10 cellular contexts compared by ENCODE assay signal in genomic region chr18:50726960-50727589, GRCh38.
DNase-seq lines count a peak whose midpoint lies in the region; ATAC-seq, FAIRE-seq and TF ChIP-seq lines count a peak whose summit lies in the region.
"Had no signal": no experiment of that assay in that cellular context is flagged by ENCODE, and none has a peak within 500 bp of the region (broad histone marks: within the 10 kb centered on the region; RNA-seq: fewer than 3 reads in every experiment).

No MANE protein-coding gene starts in this region.

- H3K36me3 ChIP-seq in left ventricle myocardium inferior (no peaks in the 10 kb centered on the region), A673 (ENCODE audit: insufficient read depth, low read length, poor library complexity, severe bottlenecking) (no peaks in the 10 kb centered on the region)
- no peaks in the 10 kb centered on the region for H3K36me3 ChIP-seq in effector memory CD4-positive, alpha-beta T cell (ENCODE audit: control insufficient read depth, insufficient read depth, low read length)
- no peaks in the 10 kb centered on the region for H3K36me3 ChIP-seq in CD8-positive, alpha-beta T cell (ENCODE audit: insufficient read depth, low read length)
- no peaks in the 10 kb centered on the region for H3K36me3 ChIP-seq in naive thymus-derived CD4-positive, alpha-beta T cell (ENCODE audit: control insufficient read depth in 2 of 3, insufficient read depth in 3 of 3, low read length in 3 of 3)
- H3K36me3 ChIP-seq: neural progenitor cell had no signal

- peak; percentile 36 for DNase-seq in GM18507 (ENCODE audit: extremely low spot score, insufficient read length, low read depth)
- no peak for DNase-seq in left ventricle myocardium inferior
- DNase-seq in effector memory CD4-positive, alpha-beta T cell, result no peak
- no peak for DNase-seq in CD8-positive, alpha-beta T cell
- no peak for DNase-seq in naive thymus-derived CD4-positive, alpha-beta T cell
- no peak for DNase-seq in A673 (ENCODE audit: low spot score)
- DNase-seq: activated B cell treated with CpG ODN at 0.5 μM for 24 hours had no signal

- H3K4me1 ChIP-seq in left ventricle myocardium inferior (peaks cover 42% of the 10 kb centered on the region), A673 (ENCODE audit: insufficient read depth, low read length, poor library complexity, severe bottlenecking) (no peaks in the 10 kb centered on the region)
- no peaks in the 10 kb centered on the region for H3K4me1 ChIP-seq in effector memory CD4-positive, alpha-beta T cell (ENCODE audit: control insufficient read depth, insufficient read depth, low read length, poor library complexity, severe bottlenecking)
- no peaks in the 10 kb centered on the region for H3K4me1 ChIP-seq in CD8-positive, alpha-beta T cell (ENCODE audit: insufficient read depth, low read length)
- no peaks in the 10 kb centered on the region for H3K4me1 ChIP-seq in naive thymus-derived CD4-positive, alpha-beta T cell (ENCODE audit: control insufficient read depth in 2 of 2, insufficient read depth in 2 of 2, low read length in 2 of 2)
- H3K4me1 ChIP-seq: neural progenitor cell had no signal

- intact Hi-C loops in left ventricle myocardium inferior (cut with micrococcal nuclease) (no loop called here), A673 (cut with micrococcal nuclease; ENCODE audit: unreplicated experiment) (no loop called here)
- intact Hi-C loops in CD8-positive, alpha-beta T cell (cut with DNase I, micrococcal nuclease), result no loop called here
- intact Hi-C loops in naive thymus-derived CD4-positive, alpha-beta T cell (cut with micrococcal nuclease), result no loop called here

- no peaks in the 10 kb centered on the region for H3K27me3 ChIP-seq in left ventricle myocardium inferior (ENCODE audit: low read depth)
- H3K27me3 ChIP-seq in effector memory CD4-positive, alpha-beta T cell (replicated peaks; ENCODE audit: control insufficient read depth, insufficient read depth, low read length, poor library complexity, severe bottlenecking), result no peaks in the 10 kb centered on the region
- H3K27me3 ChIP-seq in CD8-positive, alpha-beta T cell (ENCODE audit: insufficient read depth, low read length), result no peaks in the 10 kb centered on the region
- H3K27me3 ChIP-seq in naive thymus-derived CD4-positive, alpha-beta T cell (ENCODE audit: control insufficient read depth in 2 of 2, insufficient read depth in 2 of 2, low read length in 2 of 2), result no peaks in the 10 kb centered on the region
- no peaks in the 10 kb centered on the region for H3K27me3 ChIP-seq in A673 (replicated peaks; ENCODE audit: insufficient read depth, low read depth, low read length, poor library complexity)
- H3K27me3 ChIP-seq: neural progenitor cell had no signal

- H3K4me1 Mint-ChIP-seq in CD8-positive, alpha-beta T cell (ENCODE audit: low read depth), result no peaks in the 10 kb centered on the region
- no peaks in the 10 kb centered on the region for H3K4me1 Mint-ChIP-seq in naive thymus-derived CD4-positive, alpha-beta T cell
- H3K4me1 Mint-ChIP-seq: activated B cell treated with CpG ODN at 0.5 μM for 24 hours had no signal

- H3K9me3 Mint-ChIP-seq in CD8-positive, alpha-beta T cell, result no peaks in the 10 kb centered on the region
- H3K9me3 Mint-ChIP-seq in naive thymus-derived CD4-positive, alpha-beta T cell, result peaks cover 0 to 2% (median 0%) of the 10 kb centered on the region in 11 donors
- H3K9me3 Mint-ChIP-seq: activated B cell treated with CpG ODN at 0.5 μM for 24 hours, neural progenitor cell had no signal

- TF ChIP-seq CTCF in left ventricle myocardium inferior (IDR thresholded peaks at IDR 0.05; ENCODE audit: borderline replicate concordance), result no peak
- no peak for TF ChIP-seq CTCF in CD8-positive, alpha-beta T cell (IDR thresholded peaks at IDR 0.05)
- TF ChIP-seq CTCF in A673 (conservative IDR thresholded peaks at IDR 0.05; ENCODE audit: low read depth, low read length), result no peak

- POLR2A ChIA-PET in CD8-positive, alpha-beta T cell (lab: Charles Lee), result no interaction called here
- POLR2A ChIA-PET in naive thymus-derived CD4-positive, alpha-beta T cell (lab: Charles Lee), result no interaction called here
- POLR2A ChIA-PET in A673 (lab: Charles Lee; ENCODE audit: low non-redundant PET), result no interaction called here

- no peaks in the 10 kb centered on the region for H3K36me3 Mint-ChIP-seq in CD8-positive, alpha-beta T cell
- H3K36me3 Mint-ChIP-seq in naive thymus-derived CD4-positive, alpha-beta T cell, result no peaks in the 10 kb centered on the region

- H3K4me3 ChIP-seq in left ventricle myocardium inferior (no peak overlapping the region), A673 (ENCODE audit: low read depth, low read length, poor library complexity, severe bottlenecking) (no peak overlapping the region)
- H3K4me3 ChIP-seq in effector memory CD4-positive, alpha-beta T cell (ENCODE audit: insufficient read depth, low read depth, low read length, poor library complexity, severe bottlenecking), result no peak overlapping the region
- H3K4me3 ChIP-seq in CD8-positive, alpha-beta T cell (ENCODE audit: low read depth, low read length), result no peak overlapping the region
- H3K4me3 ChIP-seq in naive thymus-derived CD4-positive, alpha-beta T cell (ENCODE audit: low read length), result no peak overlapping the region
- H3K4me3 ChIP-seq: neural progenitor cell had no signal

- H3K9me3 ChIP-seq in left ventricle myocardium inferior (replicated peaks) (no peaks in the 10 kb centered on the region), A673 (ENCODE audit: low read depth, low read length, poor library complexity, severe bottlenecking) (no peaks in the 10 kb centered on the region)
- H3K9me3 ChIP-seq in effector memory CD4-positive, alpha-beta T cell (ENCODE audit: control insufficient read depth, low read length), result no peaks in the 10 kb centered on the region
- no peaks in the 10 kb centered on the region for H3K9me3 ChIP-seq in CD8-positive, alpha-beta T cell (ENCODE audit: low read length)
- H3K9me3 ChIP-seq in naive thymus-derived CD4-positive, alpha-beta T cell (ENCODE audit: control insufficient read depth in 2 of 3, low read length in 3 of 3), result no peaks in the 10 kb centered on the region

- peak; percentile 56 for FAIRE-seq in GM18507 (lab: Jason Lieb, UNC)

- CTCF ChIA-PET in CD8-positive, alpha-beta T cell (lab: Charles Lee), result no interaction called here
- CTCF ChIA-PET in naive thymus-derived CD4-positive, alpha-beta T cell (lab: Charles Lee), result no interaction called here
- CTCF ChIA-PET in A673 (lab: Charles Lee), result no interaction called here

- peak overlapping the region; percentile 64 for H3K27ac ChIP-seq in left ventricle myocardium inferior (replicated peaks)
- no peak overlapping the region for H3K27ac ChIP-seq in effector memory CD4-positive, alpha-beta T cell (ENCODE audit: insufficient read depth, low read length, poor library complexity, severe bottlenecking)
- H3K27ac ChIP-seq in CD8-positive, alpha-beta T cell (ENCODE audit: low read depth, low read length), result no peak overlapping the region
- no peak overlapping the region for H3K27ac ChIP-seq in naive thymus-derived CD4-positive, alpha-beta T cell (ENCODE audit: low read depth, low read length)
- H3K27ac ChIP-seq in A673 (ENCODE audit: low read depth, low read length, poor library complexity, severe bottlenecking), result no peak overlapping the region
- H3K27ac ChIP-seq: neural progenitor cell had no signal

- no TSS peak for BruUV-seq in A673 (replicated peaks; lab: Mats Ljungman, UMichigan)

- ATAC-seq in GM21717 (IDR thresholded peaks at IDR 0.05; ENCODE audit: unreplicated experiment), result peak; percentile 84
- peak; percentile 90 for ATAC-seq in HG03469 (IDR thresholded peaks at IDR 0.05; ENCODE audit: unreplicated experiment)
- ATAC-seq in CD8-positive, alpha-beta T cell, result no peak
- no peak for ATAC-seq in naive thymus-derived CD4-positive, alpha-beta T cell

- peaks cover 5% of the 10 kb centered on the region for H3K27me3 Mint-ChIP-seq in CD8-positive, alpha-beta T cell (ENCODE audit: low read depth)
- H3K27me3 Mint-ChIP-seq in naive thymus-derived CD4-positive, alpha-beta T cell, result peaks cover 0 to 11% (median 3%) of the 10 kb centered on the region in 5 donors

- H3K4me3 Mint-ChIP-seq in CD8-positive, alpha-beta T cell, result no peak overlapping the region
- H3K4me3 Mint-ChIP-seq in naive thymus-derived CD4-positive, alpha-beta T cell, result no peak overlapping the region
- H3K4me3 Mint-ChIP-seq: activated B cell treated with CpG ODN at 0.5 μM for 24 hours, neural progenitor cell had no signal

- H3K27ac Mint-ChIP-seq in CD8-positive, alpha-beta T cell, result no peak overlapping the region
- no peak overlapping the region for H3K27ac Mint-ChIP-seq in naive thymus-derived CD4-positive, alpha-beta T cell
- H3K27ac Mint-ChIP-seq: activated B cell treated with CpG ODN at 0.5 μM for 24 hours had no signal

Comparison
In these comparisons a context has a peak if more than half of its experiments do, and no peak if none do; other contexts are left out.
1. ATAC-seq: peak in GM21717 (single experiment) and HG03469 (single experiment); none in CD8-positive, alpha-beta T cell (single experiment) and naive thymus-derived CD4-positive, alpha-beta T cell (single experiment).